ENCODE assay signal across 23 cellular contexts in the genomic region with DNA sequence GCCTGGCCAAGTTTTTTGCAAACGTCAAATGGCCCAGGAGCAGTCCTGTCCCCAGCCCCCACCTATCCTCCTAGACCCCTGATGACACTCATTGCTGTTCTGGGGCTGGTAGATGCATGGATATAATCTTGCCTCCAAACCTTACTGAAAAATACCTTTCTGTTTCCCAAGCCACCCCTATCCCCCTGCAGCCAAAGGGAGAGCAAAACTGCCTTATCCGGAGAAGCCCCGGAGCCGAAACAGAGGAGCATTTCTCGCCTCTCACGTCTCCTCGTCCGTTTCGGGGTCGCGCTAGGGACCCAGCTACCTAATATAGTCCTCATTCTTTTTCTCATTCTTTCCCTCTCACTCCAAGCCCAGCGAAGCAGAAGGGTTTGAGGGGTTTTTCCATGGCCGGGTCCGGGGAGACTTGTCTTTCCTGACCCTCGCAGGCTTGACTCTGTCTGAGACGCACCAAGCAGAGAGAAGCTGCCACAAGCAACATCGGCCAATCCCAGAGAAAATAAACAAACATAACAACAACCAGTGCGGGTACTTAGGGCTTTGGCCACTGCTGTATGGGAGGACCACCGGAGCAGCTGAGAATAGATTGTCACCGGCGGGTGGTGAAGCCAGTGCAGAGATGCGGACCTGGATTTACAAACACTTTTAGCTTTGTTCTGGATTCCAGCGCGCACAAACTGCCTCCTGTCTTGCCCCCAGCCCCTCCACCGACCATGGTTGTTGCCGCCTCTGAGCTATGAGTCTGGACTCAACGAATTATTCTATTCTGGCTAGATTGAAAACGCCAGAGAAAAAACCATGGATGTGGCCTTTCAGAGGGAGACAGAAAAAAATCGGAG. TPM values are rescaled to one million over a fixed set of nuclear protein-coding genes. Genes with fewer than 3 reads are reported as not detected.
DNase-seq lines count a peak whose midpoint lies in the region; ATAC-seq lines count a peak whose summit lies in the region.
"Had no signal": no experiment of that assay in that cellular context is flagged by ENCODE, and none has a peak within 500 bp of the region (broad histone marks: within the 10 kb centered on the region; RNA-seq: fewer than 3 reads in every experiment).

No MANE protein-coding gene starts in this region.

- peaks cover 95% of the 10 kb centered on the region for H3K27me3 Mint-ChIP-seq in activated T-cell treated with anti-CD3 and anti-CD28 coated beads, Interleukin-2, amount 50 U/mL, for 24 hours
- peaks cover 81% of the 10 kb centered on the region for H3K27me3 Mint-ChIP-seq in T-helper 17 cell

- H3K9me3 ChIP-seq in T-helper 17 cell (ENCODE audit: control insufficient read depth, low read length, poor library complexity, severe bottlenecking): no peaks in the 10 kb centered on the region
- H3K9me3 ChIP-seq: transverse colon had no signal

- H3K9me3 Mint-ChIP-seq in activated T-cell treated with anti-CD3 and anti-CD28 coated beads, Interleukin-2, amount 50 U/mL, for 24 hours: no peaks in the 10 kb centered on the region

- H3K36me3 Mint-ChIP-seq in activated T-cell treated with anti-CD3 and anti-CD28 coated beads, Interleukin-2, amount 50 U/mL, for 24 hours (ENCODE audit: low read depth): peaks cover 1% of the 10 kb centered on the region
- H3K36me3 Mint-ChIP-seq in T-helper 17 cell (ENCODE audit: low read depth): peaks cover 11% of the 10 kb centered on the region
- H3K36me3 Mint-ChIP-seq: CD4-positive, CD25-positive, alpha-beta regulatory T cell had no signal

- ATAC-seq in T-helper 17 cell (no peak), GM18498 (IDR thresholded peaks at IDR 0.05; ENCODE audit: unreplicated experiment) (no peak)
- no peak for ATAC-seq in stimulated activated naive CD8-positive, alpha-beta T cell treated with anti-CD3 and anti-CD28 coated beads, Interleukin-15, Interleukin-2, amounts not matched to agents 100 U/mL and 50 U/mL, for 24 hours
- ATAC-seq: left colon, right cardiac atrium had no signal

- DNase-seq in activated T-cell treated with anti-CD3 and anti-CD28 coated beads, Interleukin-2, amount 50 U/mL, for 24 hours: no peak
- DNase-seq in activated T-cell treated with anti-CD3 and anti-CD28 coated beads for 4 hours (no peak), T-helper 17 cell (no peak), islet precursor cell (peak; percentile 52), NCI-H1092 (lab: John Stamatoyannopoulos, UW) (no peak), NCI-H1417 (lab: John Stamatoyannopoulos, UW) (no peak)
- peak; percentile 5 for DNase-seq in stimulated activated naive CD8-positive, alpha-beta T cell treated with anti-CD3 and anti-CD28 coated beads, Interleukin-15, Interleukin-2, amounts not matched to agents 100 U/mL and 50 U/mL, for 24 hours
- DNase-seq: activated naive CD4-positive, alpha-beta T cell; CD4-positive, CD25-positive, alpha-beta regulatory T cell; DMS79; hypothalamus; left colon; NCI-H1694; NCI-H510A treated with DMSO at 0.1 percent for 48 hours; right cardiac atrium; Right ventricle myocardium superior; stimulated activated CD4-positive, alpha-beta T cell treated with anti-CD3 and anti-CD28 coated beads, Interleukin-15, amount 100 ng/mL, for 24 hours; stimulated activated naive CD4-positive, alpha-beta T cell; transverse colon had no signal

- no peak overlapping the region for H3K4me3 Mint-ChIP-seq in activated T-cell treated with anti-CD3 and anti-CD28 coated beads, Interleukin-2, amount 50 U/mL, for 24 hours
- peak overlapping the region; percentile 28 for H3K4me3 Mint-ChIP-seq in T-helper 17 cell

- H3K4me1 Mint-ChIP-seq in activated T-cell treated with anti-CD3 and anti-CD28 coated beads, Interleukin-2, amount 50 U/mL, for 24 hours (ENCODE audit: low read depth): peaks cover 42% of the 10 kb centered on the region
- peaks cover 19% of the 10 kb centered on the region for H3K4me1 Mint-ChIP-seq in T-helper 17 cell

- H3K27ac Mint-ChIP-seq in activated T-cell treated with anti-CD3 and anti-CD28 coated beads, Interleukin-2, amount 50 U/mL, for 24 hours: peak overlapping the region; percentile 35
- H3K27ac Mint-ChIP-seq in T-helper 17 cell: no peak overlapping the region

RNA-seq across cellular contexts. Expression of gene BSX, which starts 1.6 kb away (rescaled TPM):
- not detected for total RNA-seq in T-helper 17 cell
- total RNA-seq: CD4-positive, CD25-positive, alpha-beta regulatory T cell; left colon; MCF 10A; mononuclear cell; omental fat pad; right cardiac atrium; Right ventricle myocardium superior; transverse colon had no signal

Comparison
In these comparisons a context has a peak if more than half of its experiments do, and no peak if none do; other contexts are left out.
1. DNase-seq: peak in islet precursor cell (single experiment) and stimulated activated naive CD8-positive, alpha-beta T cell treated with anti-CD3 and anti-CD28 coated beads, Interleukin-15, Interleukin-2, amounts not matched to agents 100 U/mL and 50 U/mL, for 24 hours (single experiment); none in activated T-cell treated with anti-CD3 and anti-CD28 coated beads, Interleukin-2, amount 50 U/mL, for 24 hours (single experiment), activated T-cell treated with anti-CD3 and anti-CD28 coated beads for 4 hours (single experiment), T-helper 17 cell (0 of 3), NCI-H1092 (single experiment) and NCI-H1417 (0 of 3).